In the genomic region with DNA sequence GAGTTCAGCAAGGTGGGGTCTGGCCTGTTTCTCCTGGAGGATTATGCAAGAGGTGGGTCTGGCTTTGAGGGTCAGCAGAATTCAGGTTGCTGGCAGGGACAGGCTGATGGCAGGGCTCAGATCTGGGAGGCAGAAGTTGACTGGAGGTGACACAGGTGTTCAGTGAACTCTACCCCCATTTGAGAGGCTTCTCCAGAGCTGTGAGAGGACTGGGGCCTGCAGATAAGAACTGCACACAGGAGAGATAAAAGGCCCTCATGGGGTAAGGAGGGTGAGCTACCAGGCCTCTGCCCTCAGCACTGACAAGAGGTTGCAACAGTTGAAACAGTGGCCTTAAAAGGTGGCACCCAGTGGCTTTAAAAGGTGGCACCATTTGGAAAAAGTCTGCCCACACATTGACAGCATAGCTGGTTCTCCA, we compare ENCODE assay signal across 1 cellular context.
TF ChIP-seq lines count a peak whose summit lies in the region.

No MANE protein-coding gene starts in this region.

TF ChIP-seq in K562, 482 proteins besides CTCF, POLR2A, EP300 and RAD21 (continued from another document and continues in another):
- TF ChIP-seq, protein P1, sequence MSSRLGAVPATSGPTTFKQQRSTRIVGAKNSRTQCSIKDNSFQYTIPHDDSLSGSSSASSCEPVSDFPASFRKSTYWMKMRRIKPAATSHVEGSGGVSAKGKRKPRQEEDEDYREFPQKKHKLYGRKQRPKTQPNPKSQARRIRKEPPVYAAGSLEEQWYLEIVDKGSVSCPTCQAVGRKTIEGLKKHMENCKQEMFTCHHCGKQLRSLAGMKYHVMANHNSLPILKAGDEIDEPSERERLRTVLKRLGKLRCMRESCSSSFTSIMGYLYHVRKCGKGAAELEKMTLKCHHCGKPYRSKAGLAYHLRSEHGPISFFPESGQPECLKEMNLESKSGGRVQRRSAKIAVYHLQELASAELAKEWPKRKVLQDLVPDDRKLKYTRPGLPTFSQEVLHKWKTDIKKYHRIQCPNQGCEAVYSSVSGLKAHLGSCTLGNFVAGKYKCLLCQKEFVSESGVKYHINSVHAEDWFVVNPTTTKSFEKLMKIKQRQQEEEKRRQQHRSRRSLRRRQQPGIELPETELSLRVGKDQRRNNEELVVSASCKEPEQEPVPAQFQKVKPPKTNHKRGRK (tag; IDR thresholded peaks at IDR 0.05): no peak
- TF ChIP-seq, protein P2, sequence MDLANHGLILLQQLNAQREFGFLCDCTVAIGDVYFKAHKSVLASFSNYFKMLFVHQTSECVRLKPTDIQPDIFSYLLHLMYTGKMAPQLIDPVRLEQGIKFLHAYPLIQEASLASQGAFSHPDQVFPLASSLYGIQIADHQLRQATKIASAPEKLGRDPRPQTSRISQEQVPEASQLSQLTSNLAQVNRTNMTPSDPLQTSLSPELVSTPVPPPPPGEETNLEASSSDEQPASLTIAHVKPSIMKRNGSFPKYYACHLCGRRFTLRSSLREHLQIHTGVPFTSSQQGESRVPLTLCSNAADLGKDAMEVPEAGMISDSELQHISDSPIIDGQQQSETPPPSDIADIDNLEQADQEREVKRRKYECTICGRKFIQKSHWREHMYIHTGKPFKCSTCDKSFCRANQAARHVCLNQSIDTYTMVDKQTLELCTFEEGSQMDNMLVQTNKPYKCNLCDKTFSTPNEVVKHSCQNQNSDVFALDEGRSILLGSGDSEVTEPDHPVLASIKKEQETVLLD (IDR thresholded peaks at IDR 0.05): 0 out of 2 replicates have a peak, but pooled peaks have one; percentile 53
- TF ChIP-seq ZNF408 (CRISPR knock-in tag; IDR thresholded peaks at IDR 0.05; ENCODE audit: low read depth): no peak
- no peak for TF ChIP-seq PPARD (CRISPR knock-in tag; IDR thresholded peaks at IDR 0.05)
- peak; percentile 19; the same call in 1 of the 2 replicates for TF ChIP-seq JUND (IDR thresholded peaks at IDR 0.05; ENCODE audit: borderline replicate concordance, low read depth, low read length)
- peak; percentile 47; the same call in 1 of the 3 replicates for TF ChIP-seq JUND (tag; IDR thresholded peaks at IDR 0.05; ENCODE audit: borderline replicate concordance, low read depth, low read length)
- TF ChIP-seq HCFC1 (IDR thresholded peaks at IDR 0.05; ENCODE audit: low read depth, low read length): no peak
- TF ChIP-seq, protein P3, sequence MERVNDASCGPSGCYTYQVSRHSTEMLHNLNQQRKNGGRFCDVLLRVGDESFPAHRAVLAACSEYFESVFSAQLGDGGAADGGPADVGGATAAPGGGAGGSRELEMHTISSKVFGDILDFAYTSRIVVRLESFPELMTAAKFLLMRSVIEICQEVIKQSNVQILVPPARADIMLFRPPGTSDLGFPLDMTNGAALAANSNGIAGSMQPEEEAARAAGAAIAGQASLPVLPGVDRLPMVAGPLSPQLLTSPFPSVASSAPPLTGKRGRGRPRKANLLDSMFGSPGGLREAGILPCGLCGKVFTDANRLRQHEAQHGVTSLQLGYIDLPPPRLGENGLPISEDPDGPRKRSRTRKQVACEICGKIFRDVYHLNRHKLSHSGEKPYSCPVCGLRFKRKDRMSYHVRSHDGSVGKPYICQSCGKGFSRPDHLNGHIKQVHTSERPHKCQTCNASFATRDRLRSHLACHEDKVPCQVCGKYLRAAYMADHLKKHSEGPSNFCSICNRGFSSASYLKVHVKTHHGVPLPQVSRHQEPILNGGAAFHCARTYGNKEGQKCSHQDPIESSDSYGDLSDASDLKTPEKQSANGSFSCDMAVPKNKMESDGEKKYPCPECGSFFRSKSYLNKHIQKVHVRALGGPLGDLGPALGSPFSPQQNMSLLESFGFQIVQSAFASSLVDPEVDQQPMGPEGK (CRISPR knock-in tag; IDR thresholded peaks at IDR 0.05; ENCODE audit: borderline replicate concordance): no peak
- TF ChIP-seq TBP (optimal IDR thresholded peaks at IDR 0.05; ENCODE audit: low read depth, low read length): no peak
- peak; percentile 38; the same call in 1 of the 2 replicates for TF ChIP-seq MYC (IDR thresholded peaks at IDR 0.05; ENCODE audit: low read depth, low read length)
- TF ChIP-seq MYC (CRISPR knock-in tag; IDR thresholded peaks at IDR 0.05; ENCODE audit: borderline replicate concordance, low read depth): no peak
- no peak for TF ChIP-seq TCFL5 (CRISPR knock-in tag; conservative IDR thresholded peaks at IDR 0.05)
- no peak for TF ChIP-seq U2AF1 (optimal IDR thresholded peaks at IDR 0.05; ENCODE audit: low read depth, low read length)
- 0 out of 2 replicates have a peak, but pooled peaks have one; percentile 35 for TF ChIP-seq ZNF644 (tag; IDR thresholded peaks at IDR 0.05; ENCODE audit: low read depth)
- TF ChIP-seq GTF2F1 (IDR thresholded peaks at IDR 0.05; ENCODE audit: low read depth, low read length): no peak
- peak in 1 of 2 experiments; percentile 54; a peak in 1 of 4 replicates for TF ChIP-seq HDAC1 (IDR thresholded peaks at IDR 0.05)
- TF ChIP-seq ZNF316 (IDR thresholded peaks at IDR 0.05): no peak
- TF ChIP-seq MTA3 (IDR thresholded peaks at IDR 0.05; ENCODE audit: borderline replicate concordance): peak; percentile 71
- TF ChIP-seq TAF1 (IDR thresholded peaks at IDR 0.05; ENCODE audit: control insufficient read depth, extremely low read depth, insufficient read depth, low read length, severe bottlenecking): no peak
- TF ChIP-seq SIRT6 (IDR thresholded peaks at IDR 0.05; ENCODE audit: low read depth, low read length): no peak
- peak; percentile 34; the same call in 1 of the 2 replicates for TF ChIP-seq ESRRA (IDR thresholded peaks at IDR 0.05; ENCODE audit: borderline replicate concordance, low read depth)
- TF ChIP-seq, protein P4, sequence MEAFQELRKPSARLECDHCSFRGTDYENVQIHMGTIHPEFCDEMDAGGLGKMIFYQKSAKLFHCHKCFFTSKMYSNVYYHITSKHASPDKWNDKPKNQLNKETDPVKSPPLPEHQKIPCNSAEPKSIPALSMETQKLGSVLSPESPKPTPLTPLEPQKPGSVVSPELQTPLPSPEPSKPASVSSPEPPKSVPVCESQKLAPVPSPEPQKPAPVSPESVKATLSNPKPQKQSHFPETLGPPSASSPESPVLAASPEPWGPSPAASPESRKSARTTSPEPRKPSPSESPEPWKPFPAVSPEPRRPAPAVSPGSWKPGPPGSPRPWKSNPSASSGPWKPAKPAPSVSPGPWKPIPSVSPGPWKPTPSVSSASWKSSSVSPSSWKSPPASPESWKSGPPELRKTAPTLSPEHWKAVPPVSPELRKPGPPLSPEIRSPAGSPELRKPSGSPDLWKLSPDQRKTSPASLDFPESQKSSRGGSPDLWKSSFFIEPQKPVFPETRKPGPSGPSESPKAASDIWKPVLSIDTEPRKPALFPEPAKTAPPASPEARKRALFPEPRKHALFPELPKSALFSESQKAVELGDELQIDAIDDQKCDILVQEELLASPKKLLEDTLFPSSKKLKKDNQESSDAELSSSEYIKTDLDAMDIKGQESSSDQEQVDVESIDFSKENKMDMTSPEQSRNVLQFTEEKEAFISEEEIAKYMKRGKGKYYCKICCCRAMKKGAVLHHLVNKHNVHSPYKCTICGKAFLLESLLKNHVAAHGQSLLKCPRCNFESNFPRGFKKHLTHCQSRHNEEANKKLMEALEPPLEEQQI (IDR thresholded peaks at IDR 0.05): no peak
- peak; percentile 66 for TF ChIP-seq HDAC2 (IDR thresholded peaks at IDR 0.05)
- peak; percentile 71 for TF ChIP-seq NR2C1 (IDR thresholded peaks at IDR 0.05)
- TF ChIP-seq NR2C1 (tag; IDR thresholded peaks at IDR 0.05): peak; percentile 62
- TF ChIP-seq NFE2L1 (tag; IDR thresholded peaks at IDR 0.05; ENCODE audit: borderline replicate concordance, low read depth): no peak
- TF ChIP-seq BCOR (IDR thresholded peaks at IDR 0.05): 0 out of 2 replicates have a peak, but pooled peaks have one; percentile 17
- TF ChIP-seq NFYB (IDR thresholded peaks at IDR 0.05; ENCODE audit: extremely low read depth, insufficient read length): no peak
- no peak for TF ChIP-seq PCBP1 (IDR thresholded peaks at IDR 0.05; ENCODE audit: low read depth, low read length, poor library complexity, severe bottlenecking)
- peak; percentile 80 for TF ChIP-seq SMAD4 (CRISPR knock-in tag; conservative IDR thresholded peaks at IDR 0.05)
- TF ChIP-seq POLR2AphosphoS5 (IDR thresholded peaks at IDR 0.05; ENCODE audit: control insufficient read depth, insufficient read depth, low read depth, low read length): peak; percentile 90
- no peak for TF ChIP-seq SUPT5H (IDR thresholded peaks at IDR 0.05)
- TF ChIP-seq DNMT1 (IDR thresholded peaks at IDR 0.05): no peak
- peak in 1 of 2 experiments; percentile 74; a peak in 2 of 4 replicates for TF ChIP-seq NONO (IDR thresholded peaks at IDR 0.05; ENCODE audit: low read depth in 2 of 2, low read length in 1 of 2)
- peak; percentile 97 for TF ChIP-seq TAL1 (IDR thresholded peaks at IDR 0.05)
- TF ChIP-seq MED1 (CRISPR knock-in tag; IDR thresholded peaks at IDR 0.05; ENCODE audit: borderline replicate concordance): no peak
- TF ChIP-seq TAF7 (tag; IDR thresholded peaks at IDR 0.05): no peak
- TF ChIP-seq THRAP3 (IDR thresholded peaks at IDR 0.05; ENCODE audit: borderline replicate concordance): no peak
- peak; percentile 89 for TF ChIP-seq PHB2 (IDR thresholded peaks at IDR 0.05; ENCODE audit: low read depth)
- TF ChIP-seq, protein P5, sequence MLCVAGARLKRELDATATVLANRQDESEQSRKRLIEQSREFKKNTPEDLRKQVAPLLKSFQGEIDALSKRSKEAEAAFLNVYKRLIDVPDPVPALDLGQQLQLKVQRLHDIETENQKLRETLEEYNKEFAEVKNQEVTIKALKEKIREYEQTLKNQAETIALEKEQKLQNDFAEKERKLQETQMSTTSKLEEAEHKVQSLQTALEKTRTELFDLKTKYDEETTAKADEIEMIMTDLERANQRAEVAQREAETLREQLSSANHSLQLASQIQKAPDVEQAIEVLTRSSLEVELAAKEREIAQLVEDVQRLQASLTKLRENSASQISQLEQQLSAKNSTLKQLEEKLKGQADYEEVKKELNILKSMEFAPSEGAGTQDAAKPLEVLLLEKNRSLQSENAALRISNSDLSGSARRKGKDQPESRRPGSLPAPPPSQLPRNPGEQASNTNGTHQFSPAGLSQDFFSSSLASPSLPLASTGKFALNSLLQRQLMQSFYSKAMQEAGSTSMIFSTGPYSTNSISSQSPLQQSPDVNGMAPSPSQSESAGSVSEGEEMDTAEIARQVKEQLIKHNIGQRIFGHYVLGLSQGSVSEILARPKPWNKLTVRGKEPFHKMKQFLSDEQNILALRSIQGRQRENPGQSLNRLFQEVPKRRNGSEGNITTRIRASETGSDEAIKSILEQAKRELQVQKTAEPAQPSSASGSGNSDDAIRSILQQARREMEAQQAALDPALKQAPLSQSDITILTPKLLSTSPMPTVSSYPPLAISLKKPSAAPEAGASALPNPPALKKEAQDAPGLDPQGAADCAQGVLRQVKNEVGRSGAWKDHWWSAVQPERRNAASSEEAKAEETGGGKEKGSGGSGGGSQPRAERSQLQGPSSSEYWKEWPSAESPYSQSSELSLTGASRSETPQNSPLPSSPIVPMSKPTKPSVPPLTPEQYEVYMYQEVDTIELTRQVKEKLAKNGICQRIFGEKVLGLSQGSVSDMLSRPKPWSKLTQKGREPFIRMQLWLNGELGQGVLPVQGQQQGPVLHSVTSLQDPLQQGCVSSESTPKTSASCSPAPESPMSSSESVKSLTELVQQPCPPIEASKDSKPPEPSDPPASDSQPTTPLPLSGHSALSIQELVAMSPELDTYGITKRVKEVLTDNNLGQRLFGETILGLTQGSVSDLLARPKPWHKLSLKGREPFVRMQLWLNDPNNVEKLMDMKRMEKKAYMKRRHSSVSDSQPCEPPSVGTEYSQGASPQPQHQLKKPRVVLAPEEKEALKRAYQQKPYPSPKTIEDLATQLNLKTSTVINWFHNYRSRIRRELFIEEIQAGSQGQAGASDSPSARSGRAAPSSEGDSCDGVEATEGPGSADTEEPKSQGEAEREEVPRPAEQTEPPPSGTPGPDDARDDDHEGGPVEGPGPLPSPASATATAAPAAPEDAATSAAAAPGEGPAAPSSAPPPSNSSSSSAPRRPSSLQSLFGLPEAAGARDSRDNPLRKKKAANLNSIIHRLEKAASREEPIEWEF (CRISPR knock-in tag; IDR thresholded peaks at IDR 0.05): no peak
- TF ChIP-seq, protein P6, sequence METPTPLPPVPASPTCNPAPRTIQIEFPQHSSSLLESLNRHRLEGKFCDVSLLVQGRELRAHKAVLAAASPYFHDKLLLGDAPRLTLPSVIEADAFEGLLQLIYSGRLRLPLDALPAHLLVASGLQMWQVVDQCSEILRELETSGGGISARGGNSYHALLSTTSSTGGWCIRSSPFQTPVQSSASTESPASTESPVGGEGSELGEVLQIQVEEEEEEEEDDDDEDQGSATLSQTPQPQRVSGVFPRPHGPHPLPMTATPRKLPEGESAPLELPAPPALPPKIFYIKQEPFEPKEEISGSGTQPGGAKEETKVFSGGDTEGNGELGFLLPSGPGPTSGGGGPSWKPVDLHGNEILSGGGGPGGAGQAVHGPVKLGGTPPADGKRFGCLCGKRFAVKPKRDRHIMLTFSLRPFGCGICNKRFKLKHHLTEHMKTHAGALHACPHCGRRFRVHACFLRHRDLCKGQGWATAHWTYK (CRISPR knock-in tag; IDR thresholded peaks at IDR 0.05): peak; percentile 94; the same call in 1 of the 2 replicates
- TF ChIP-seq TBL1XR1 (IDR thresholded peaks at IDR 0.05; ENCODE audit: low read length in 2 of 2): peak; percentile 64 to 71; a peak in 3 of 4 replicates
- no peak for TF ChIP-seq ZNF830 (CRISPR knock-in tag; IDR thresholded peaks at IDR 0.05)
- no peak for TF ChIP-seq JUN (IDR thresholded peaks at IDR 0.05; ENCODE audit: borderline replicate concordance, low read depth, low read length)
- no peak for TF ChIP-seq JUN (CRISPR knock-in tag; IDR thresholded peaks at IDR 0.05; ENCODE audit: borderline replicate concordance)
- no peak for TF ChIP-seq ZBED1 (IDR thresholded peaks at IDR 0.05)
- 0 out of 2 replicates have a peak, but pooled peaks have one; percentile 69 for TF ChIP-seq ILF3 (IDR thresholded peaks at IDR 0.05; ENCODE audit: borderline replicate concordance)
- no peak for TF ChIP-seq MCM5 (IDR thresholded peaks at IDR 0.05; ENCODE audit: low read depth)
- no peak for TF ChIP-seq RFX1 (IDR thresholded peaks at IDR 0.05)
- TF ChIP-seq, protein P7, sequence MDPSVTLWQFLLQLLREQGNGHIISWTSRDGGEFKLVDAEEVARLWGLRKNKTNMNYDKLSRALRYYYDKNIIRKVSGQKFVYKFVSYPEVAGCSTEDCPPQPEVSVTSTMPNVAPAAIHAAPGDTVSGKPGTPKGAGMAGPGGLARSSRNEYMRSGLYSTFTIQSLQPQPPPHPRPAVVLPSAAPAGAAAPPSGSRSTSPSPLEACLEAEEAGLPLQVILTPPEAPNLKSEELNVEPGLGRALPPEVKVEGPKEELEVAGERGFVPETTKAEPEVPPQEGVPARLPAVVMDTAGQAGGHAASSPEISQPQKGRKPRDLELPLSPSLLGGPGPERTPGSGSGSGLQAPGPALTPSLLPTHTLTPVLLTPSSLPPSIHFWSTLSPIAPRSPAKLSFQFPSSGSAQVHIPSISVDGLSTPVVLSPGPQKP (CRISPR knock-in tag; IDR thresholded peaks at IDR 0.05): no peak
- TF ChIP-seq CEBPG (CRISPR knock-in tag; IDR thresholded peaks at IDR 0.05): no peak
- TF ChIP-seq CEBPG (tag; conservative IDR thresholded peaks at IDR 0.05 in 1 of 2, IDR thresholded peaks at IDR 0.05 in 1 of 2): 0 out of 4 replicates have a peak, but pooled peaks of 1 of the 2 experiments have one; percentile 29
- TF ChIP-seq L3MBTL2 (IDR thresholded peaks at IDR 0.05): peak; percentile 33; the same call in 1 of the 2 replicates
- TF ChIP-seq CXXC5 (CRISPR knock-in tag; IDR thresholded peaks at IDR 0.05): peak; percentile 46; the same call in 1 of the 2 replicates
- TF ChIP-seq PRPF4 (IDR thresholded peaks at IDR 0.05; ENCODE audit: insufficient read depth, low read depth, low read length, poor library complexity, severe bottlenecking): no peak
- no peak for TF ChIP-seq ZNF143 (CRISPR knock-in tag; IDR thresholded peaks at IDR 0.05)
- peak; percentile 97 for TF ChIP-seq CBFA2T3 (IDR thresholded peaks at IDR 0.05)
- peak; percentile 94 for TF ChIP-seq MTA2 (IDR thresholded peaks at IDR 0.05; ENCODE audit: low read depth)
- TF ChIP-seq KLF16 (IDR thresholded peaks at IDR 0.05): peak; percentile 90
